In genomic region chr22:46250035-46250782, GRCh38 we compare ENCODE assay signal across 9 cellular contexts. TPM values are rescaled to one million over a fixed set of nuclear protein-coding genes. Genes with fewer than 3 reads are reported as not detected.
A peak's percentile ranks its signal among the peaks of the same experiment; 100 is the strongest.
DNase-seq lines count a peak whose midpoint lies in the region; ATAC-seq, FAIRE-seq and TF ChIP-seq lines count a peak whose summit lies in the region.
"Had no signal": no experiment of that assay in that cellular context is flagged by ENCODE, and none has a peak within 500 bp of the region (broad histone marks: within the 10 kb centered on the region; RNA-seq: fewer than 3 reads in every experiment).

CDPF1 (minus strand) TSS chr22:46250293; CDS start chr22:46248284, 2,009 bp downstream.

- H3K36me3 ChIP-seq in keratinocyte (ENCODE audit: control insufficient read depth in 2 of 2, extremely low read depth in 1 of 2, insufficient read depth in 2 of 2, low read length in 2 of 2) = peaks cover 0 to 2% of the 10 kb centered on the region in 2 experiments

- FAIRE-seq in keratinocyte (lab: Jason Lieb, UNC) = no peak
- FAIRE-seq: TTC549 had no signal

- peak within 1 kb of the TSS; percentile 57 for H3K27ac ChIP-seq in AG04450 (ENCODE audit: low read depth, low read length)
- H3K27ac ChIP-seq in keratinocyte (ENCODE audit: control insufficient read depth, insufficient read depth, low read length) = peak within 1 kb of the TSS; percentile 40

- dilution Hi-C loops in keratinocyte (cut with MboI; ENCODE audit: extremely low pct_ligation_motif_present, low sequenced_read_pairs) = no loop called here

- H3K9me3 ChIP-seq in AG04450 (ENCODE audit: control insufficient read depth, insufficient read depth, low read length) (peaks cover 3% of the 10 kb centered on the region; the same call in 1 of the 2 replicates), keratinocyte (ENCODE audit: control insufficient read depth, low read depth, low read length) (no peaks in the 10 kb centered on the region)

- H3K4me3 ChIP-seq in AG04450 (ENCODE audit: low read depth, low read length) (peak within 1 kb of the TSS; percentile 86), keratinocyte (ENCODE audit: control insufficient read depth in 2 of 3, extremely low read depth in 1 of 3, insufficient read depth in 2 of 3, low read depth in 1 of 3, low read length in 3 of 3) (peak within 1 kb of the TSS; percentile 78 to 94 (median 84))

- H2AFZ ChIP-seq in keratinocyte (ENCODE audit: control insufficient read depth, low read length) = peak within 1 kb of the TSS; percentile 92

- H3K9me1 ChIP-seq in keratinocyte (ENCODE audit: control insufficient read depth, extremely low read depth, insufficient read depth, low read length) = no peaks in the 10 kb centered on the region

- peak within 1 kb of the TSS; percentile 92 for H3K4me2 ChIP-seq in keratinocyte (ENCODE audit: control insufficient read depth, extremely low read depth, insufficient read depth, low read depth, low read length)

- DNase-seq in AG04450 (ENCODE audit: low read depth, low spot score) = peak; percentile 37
- peak; percentile 73 for DNase-seq in NCI-H2196 treated with DMSO at 0.1 percent for 48 hours (lab: John Stamatoyannopoulos, UW; ENCODE audit: unreplicated experiment)
- DNase-seq in activated CD4-positive, CD25-positive, alpha-beta regulatory T cell treated with anti-CD3 and anti-CD28 coated beads, Interleukin-2, amount 50 U/mL, for 16 hours (ENCODE audit: low read depth, low spot score) = peak; percentile 80
- peak; percentile 84 for DNase-seq in cerebellar cortex (ENCODE audit: low spot score)
- peak; percentile 28 for DNase-seq in keratinocyte (ENCODE audit: low read depth, low spot score)
- DNase-seq in stimulated activated CD4-positive, alpha-beta T cell treated with anti-CD3 and anti-CD28 coated beads, Interleukin-15, amount 100 ng/mL, for 1 hour (ENCODE audit: low read depth in 1 of 2, low spot score in 1 of 2) = peak; percentile 88

- CTCF ChIA-PET in AG04450 (lab: Charles Lee) = no interaction called here

- peak; percentile 74 for ATAC-seq in GM18858 (IDR thresholded peaks at IDR 0.05; ENCODE audit: unreplicated experiment)
- peak; percentile 74 for ATAC-seq in HG03066 (IDR thresholded peaks at IDR 0.05; ENCODE audit: low read depth, unreplicated experiment)

- no peaks in the 10 kb centered on the region for H4K20me1 ChIP-seq in keratinocyte (ENCODE audit: control insufficient read depth, extremely low read depth, insufficient read depth, low read length)

- POLR2A ChIA-PET in AG04450 (lab: Yijun Ruan, JAX) = interaction anchor here (0.5 to 1.3 kb wide), 7 partner anchors 19 to 520 kb away, joined by 3 to 8 read pairs (median 4); no protein-coding TSS in a partner anchor

- H3K79me2 ChIP-seq in keratinocyte (ENCODE audit: control insufficient read depth, insufficient read depth, low read length) = no peaks in the 10 kb centered on the region

- TF ChIP-seq CTCF in AG04450 (IDR thresholded peaks at IDR 0.05; ENCODE audit: low read depth, low read length) (no peak), keratinocyte (optimal IDR thresholded peaks at IDR 0.05 in 1 of 3, IDR thresholded peaks at IDR 0.05 in 1 of 3, conservative IDR thresholded peaks at IDR 0.05 in 1 of 3; ENCODE audit: extremely low read depth in 1 of 3, insufficient read depth in 2 of 3, low read length in 3 of 3) (peak in 2 of 3 experiments; percentile 12 to 24)

- H3K9ac ChIP-seq in keratinocyte (ENCODE audit: control insufficient read depth, extremely low read depth, insufficient read depth, low read length) = peak within 1 kb of the TSS; percentile 83

- peaks cover 14% of the 10 kb centered on the region for H3K4me1 ChIP-seq in keratinocyte (ENCODE audit: control insufficient read depth, extremely low read depth, insufficient read depth, low read length)

- no peaks in the 10 kb centered on the region for H3K27me3 ChIP-seq in AG04450 (ENCODE audit: control insufficient read depth, insufficient read depth, low read length)
- H3K27me3 ChIP-seq in keratinocyte (ENCODE audit: control insufficient read depth, extremely low read depth, insufficient read depth, low read length) = no peaks in the 10 kb centered on the region

RNA-seq across cellular contexts. Expression of gene CDPF1, which starts in this region (rescaled TPM):
- polyA plus RNA-seq in AG04450 (2011; rRNA removed) (7.7 and 8.7 TPM in 2 replicates), keratinocyte (5.9 to 7.7 TPM (median 7.5 TPM) in 3 replicates)
- polyA minus RNA-seq in AG04450 (2011; rRNA and poly(A)+ RNA removed) = 3.5 and 4.0 TPM in 2 replicates
- polyA plus RNA-seq in keratinocyte (2011; ENCODE audit: low read depth) = 1.4 TPM
- 5.6 and 9.2 TPM in 2 replicates for polyA plus RNA-seq in keratinocyte (2011; cell fraction: cytosol; rRNA removed)
- 12.4 and 17.4 TPM in 2 replicates for polyA plus RNA-seq in keratinocyte (2011; cell fraction: nucleus; rRNA removed)
- 5.0 and 5.1 TPM in 2 replicates for polyA plus RNA-seq in keratinocyte (2012; ENCODE audit: low replicate concordance)
- polyA minus RNA-seq in keratinocyte = 1.9 to 2.8 TPM (median 2.4 TPM) in 3 replicates
- 7.3 TPM for polyA minus RNA-seq in keratinocyte (2011; cell fraction: cytosol; rRNA and poly(A)+ RNA removed)
- polyA minus RNA-seq in keratinocyte (2011; cell fraction: nucleus; rRNA and poly(A)+ RNA removed) = 1.8 and 2.4 TPM in 2 replicates

Comparison
In these comparisons a context has a peak if more than half of its experiments do, and no peak if none do; other contexts are left out.
1. Peak in every context shown above with its lines: DNase-seq, ATAC-seq, H3K4me3 ChIP-seq and H3K27ac ChIP-seq.
2. DNase-seq: peak in every context shown above with its lines; median percentile 88 in stimulated activated CD4-positive, alpha-beta T cell treated with anti-CD3 and anti-CD28 coated beads, Interleukin-15, amount 100 ng/mL, for 1 hour; 84 in cerebellar cortex; 80 in activated CD4-positive, CD25-positive, alpha-beta regulatory T cell treated with anti-CD3 and anti-CD28 coated beads, Interleukin-2, amount 50 U/mL, for 16 hours; 73 in NCI-H2196 treated with DMSO at 0.1 percent for 48 hours; 37 in AG04450; 28 in keratinocyte.